Comparison of ENCODE assay signal across 9 cellular contexts in the genomic region with DNA sequence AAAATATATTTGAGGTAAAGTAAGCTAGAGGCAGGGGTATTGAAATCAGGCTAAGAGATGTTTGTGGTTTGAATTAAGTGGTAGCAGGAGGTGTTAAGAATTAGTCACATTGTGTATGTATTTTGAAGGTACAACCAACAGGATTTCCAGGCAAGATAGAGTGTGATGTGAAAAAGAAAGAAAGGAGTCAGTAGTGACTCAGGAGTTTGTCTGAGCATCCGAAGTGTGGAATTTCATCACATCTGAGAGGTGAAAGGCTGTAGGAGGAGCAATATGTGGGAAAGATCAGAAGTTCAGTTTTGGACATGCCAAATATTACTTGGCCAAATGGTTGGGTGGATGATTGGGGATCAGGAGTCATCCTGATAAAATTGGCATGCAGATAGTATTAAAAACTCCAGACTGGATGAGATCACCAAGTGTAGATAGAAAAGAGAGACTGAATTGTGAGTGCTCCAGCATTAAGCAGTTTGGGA. TPM values are rescaled to one million over a fixed set of nuclear protein-coding genes. Genes with fewer than 3 reads are reported as not detected.
DNase-seq lines count a peak whose midpoint lies in the region; ATAC-seq and TF ChIP-seq lines count a peak whose summit lies in the region.
"Had no signal": no experiment of that assay in that cellular context is flagged by ENCODE, and none has a peak within 500 bp of the region (broad histone marks: within the 10 kb centered on the region; RNA-seq: fewer than 3 reads in every experiment).

No MANE protein-coding gene starts in this region.

- peaks cover 54% of the 10 kb centered on the region; the same call in 1 of the 2 replicates for H4K20me1 ChIP-seq in GM23248 (ENCODE audit: insufficient read depth)

- H2AFZ ChIP-seq in GM23248 = no peak overlapping the region

- no peaks in the 10 kb centered on the region for H3K9me2 ChIP-seq in GM23248 (ENCODE audit: insufficient read depth)

- ATAC-seq in GM21528 (IDR thresholded peaks at IDR 0.05; ENCODE audit: low FRiP score, unreplicated experiment) = no peak
- no peak for ATAC-seq in HG03378 (IDR thresholded peaks at IDR 0.05; ENCODE audit: unreplicated experiment)
- ATAC-seq in HG03520 (IDR thresholded peaks at IDR 0.05; ENCODE audit: unreplicated experiment) = no peak

- no peaks in the 10 kb centered on the region for H3K9me3 Mint-ChIP-seq in T-helper 1 cell treated with Interleukin-12 subunit alpha and Interleukin-12 subunit beta and Interleukin-4 antibody, amounts not matched to agents 30 μg/mL and 1 μg/mL, for 36 hours

- WGBS in GM23248 (ENCODE audit: low coverage in 1 of 2, low lambda C conversion rate in 2 of 2, missing lambda C conversion rate in 2 of 2), 2 experiments = 0% methylated on average over 1 of the region's 1 CpG

- no peaks in the 10 kb centered on the region for H3K9me3 ChIP-seq in GM23248 (ENCODE audit: low read depth)
- H3K9me3 ChIP-seq: sigmoid colon had no signal

- peaks cover 19% of the 10 kb centered on the region for H3K4me1 ChIP-seq in GM23248 (ENCODE audit: insufficient read depth)

- H3K36me3 Mint-ChIP-seq in T-helper 1 cell treated with Interleukin-12 subunit alpha and Interleukin-12 subunit beta and Interleukin-4 antibody, amounts not matched to agents 30 μg/mL and 1 μg/mL, for 36 hours (ENCODE audit: low read depth) = peaks cover 15% of the 10 kb centered on the region

- H3K27ac ChIP-seq in GM23248 = peak overlapping the region; percentile 86

- H3K27me3 Mint-ChIP-seq in T-helper 1 cell treated with Interleukin-12 subunit alpha and Interleukin-12 subunit beta and Interleukin-4 antibody, amounts not matched to agents 30 μg/mL and 1 μg/mL, for 36 hours (ENCODE audit: low read depth) = no peaks in the 10 kb centered on the region

- H3K79me2 ChIP-seq in GM23248 (ENCODE audit: insufficient read depth) = peaks cover 49% of the 10 kb centered on the region

- H3K4me2 ChIP-seq in GM23248 (ENCODE audit: unreplicated experiment) = peak overlapping the region; percentile 56

- TF ChIP-seq CTCF in fibroblast of mammary gland (conservative IDR thresholded peaks at IDR 0.05; ENCODE audit: control insufficient read depth, insufficient read depth, low read depth, low read length) = no peak

- H3K4me3 ChIP-seq in GM23248 (0 out of 2 replicates have a peak overlapping the region, but pooled peaks have one; percentile 26), fibroblast of mammary gland (ENCODE audit: control insufficient read depth, low read depth, low read length) (no peak overlapping the region)
- H3K4me3 ChIP-seq: sigmoid colon had no signal

- H3K27me3 ChIP-seq in GM23248 (replicated peaks; ENCODE audit: insufficient read depth) = no peaks in the 10 kb centered on the region
- H3K27me3 ChIP-seq: sigmoid colon had no signal

- peak; percentile 94 for DNase-seq in GM23248
- DNase-seq in fibroblast of mammary gland (ENCODE audit: low read depth) = peak; percentile 97
- peak; percentile 11 for DNase-seq in pulmonary artery endothelial cell (ENCODE audit: low read depth, low spot score)
- no peak for DNase-seq in DMS 273 treated with DMSO at 0.1 percent for 48 hours (lab: John Stamatoyannopoulos, UW)
- DNase-seq: sigmoid colon had no signal

- in situ Hi-C loops in GM23248 (cut with MboI) = no loop called here

- H3K4me1 Mint-ChIP-seq in T-helper 1 cell treated with Interleukin-12 subunit alpha and Interleukin-12 subunit beta and Interleukin-4 antibody, amounts not matched to agents 30 μg/mL and 1 μg/mL, for 36 hours (ENCODE audit: low read depth) = peaks cover 40% of the 10 kb centered on the region

- no peaks in the 10 kb centered on the region for H3K36me3 ChIP-seq in GM23248 (ENCODE audit: low read depth)
- H3K36me3 ChIP-seq: sigmoid colon had no signal

- peak overlapping the region; percentile 52 for H3K9ac ChIP-seq in GM23248

- peaks cover 32% of the 10 kb centered on the region for H3F3A ChIP-seq in GM23248 (ENCODE audit: insufficient read depth)

- H3K27ac Mint-ChIP-seq in T-helper 1 cell treated with Interleukin-12 subunit alpha and Interleukin-12 subunit beta and Interleukin-4 antibody, amounts not matched to agents 30 μg/mL and 1 μg/mL, for 36 hours = peak overlapping the region; percentile 1

- peak overlapping the region; percentile 1 for H3K4me3 Mint-ChIP-seq in T-helper 1 cell treated with Interleukin-12 subunit alpha and Interleukin-12 subunit beta and Interleukin-4 antibody, amounts not matched to agents 30 μg/mL and 1 μg/mL, for 36 hours

RNA-seq across cellular contexts. Expression of gene EBLN2, which starts 32.1 kb away (rescaled TPM):
- total RNA-seq in GM23248 (2014; rRNA removed; shearing (Covaris generic)) = 1.6 and 3.0 TPM in 2 replicates
- 0.58 and 1.7 TPM in 2 replicates for polyA plus RNA-seq in GM23248 (2016; fragmentation: Nextera tagmentation; extraction: Ambion mirVana)
- 4.2 and 6.7 TPM in 2 replicates for total RNA-seq in pulmonary artery endothelial cell

RNA-seq across cellular contexts. Expression of gene PPP4R2, which starts 32.7 kb away (rescaled TPM):
- total RNA-seq in GM23248 (2014; rRNA removed; shearing (Covaris generic)) = 41.1 and 46.6 TPM in 2 replicates
- polyA plus RNA-seq in GM23248 (2016; fragmentation: Nextera tagmentation; extraction: Ambion mirVana) = 31.6 and 37.7 TPM in 2 replicates
- total RNA-seq in pulmonary artery endothelial cell = 61.9 and 88.1 TPM in 2 replicates
